ENCODE assay signal across 1 cellular context in genomic region chr3:28050895-28051294, GRCh38.
TF ChIP-seq lines count a peak whose summit lies in the region.

No MANE protein-coding gene starts in this region.

TF ChIP-seq in HCT116, 20 proteins besides CTCF, POLR2A, EP300 and RAD21 (continued from another document):
- TF ChIP-seq REST (IDR thresholded peaks at IDR 0.05; ENCODE audit: low read depth) (no peak), CEBPB (IDR thresholded peaks at IDR 0.05; ENCODE audit: low read depth) (peak; percentile 92), ELF1 (IDR thresholded peaks at IDR 0.05; ENCODE audit: borderline replicate concordance, low read depth) (no peak), FOSL1 (IDR thresholded peaks at IDR 0.05; ENCODE audit: low read depth) (peak; percentile 88), YY1 (IDR thresholded peaks at IDR 0.05; ENCODE audit: extremely low read depth, insufficient replicate concordance, low read depth, low read length) (no peak), EZH2 (IDR thresholded peaks at IDR 0.05) (no peak), POLR2AphosphoS5 (IDR thresholded peaks at IDR 0.05; ENCODE audit: low read depth, low read length) (peak; percentile 52), EGR1 (IDR thresholded peaks at IDR 0.05; ENCODE audit: low read depth) (no peak)
